Comparison of ENCODE assay signal across 8 cellular contexts in the genomic region with DNA sequence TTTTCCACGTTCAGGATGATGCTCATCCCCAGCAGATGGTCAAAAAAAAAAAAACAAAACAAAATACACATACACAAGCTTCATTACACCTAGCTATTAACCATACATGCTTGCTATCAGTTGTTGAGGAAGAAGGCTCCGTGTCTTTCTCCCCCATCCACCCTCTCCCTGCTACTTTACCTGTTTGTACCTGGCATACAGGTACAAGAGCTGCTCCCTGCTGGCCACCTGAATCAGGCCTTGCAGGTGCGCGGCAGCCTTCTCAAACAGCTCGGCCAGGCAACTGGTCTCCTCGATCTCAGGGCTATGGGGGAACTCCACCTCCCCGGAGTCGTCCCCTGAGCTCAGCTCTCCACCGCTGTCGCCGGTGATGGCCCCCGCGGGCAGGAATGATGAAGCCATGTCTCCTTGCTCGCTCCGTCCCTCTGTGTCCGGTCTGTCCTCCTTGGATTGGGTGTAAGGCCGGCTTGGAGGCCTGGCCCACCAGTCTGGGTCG. TPM values are rescaled to one million over a fixed set of nuclear protein-coding genes. Genes with fewer than 3 reads are reported as not detected.
A peak's percentile ranks its signal among the peaks of the same experiment; 100 is the strongest.
DNase-seq lines count a peak whose midpoint lies in the region; ATAC-seq, FAIRE-seq and TF ChIP-seq lines count a peak whose summit lies in the region.

No MANE protein-coding gene starts in this region.

- TF ChIP-seq CTCF in D721Med (IDR thresholded peaks at IDR 0.05; ENCODE audit: insufficient read depth, missing control alignments) (no peak), OCI-LY3 (IDR thresholded peaks at IDR 0.05; ENCODE audit: low read depth, low read length) (no peak), endodermal cell (conservative IDR thresholded peaks at IDR 0.05) (peak; percentile 53), osteoblast (IDR thresholded peaks at IDR 0.05; ENCODE audit: extremely low read depth, low read depth, low read length) (no peak)

- ATAC-seq in GM19351 (IDR thresholded peaks at IDR 0.05; ENCODE audit: unreplicated experiment) (peak; percentile 34), HG03442 (IDR thresholded peaks at IDR 0.05; ENCODE audit: unreplicated experiment) (peak; percentile 24), HG02763 (IDR thresholded peaks at IDR 0.05; ENCODE audit: unreplicated experiment) (no peak)

- H3K9ac ChIP-seq in OCI-LY3 (ENCODE audit: low read length): peak overlapping the region; percentile 85
- H3K9ac ChIP-seq in endodermal cell (ENCODE audit: extremely low read depth, low read length, poor library complexity, severe bottlenecking): peak overlapping the region; percentile 83

- H3K27me3 ChIP-seq in OCI-LY3 (ENCODE audit: low read depth, low read length) (no peaks in the 10 kb centered on the region), endodermal cell (ENCODE audit: control insufficient read depth, insufficient read depth, low read length, poor library complexity, severe bottlenecking) (peaks cover 4% of the 10 kb centered on the region), osteoblast (ENCODE audit: insufficient read depth, low read length) (no peaks in the 10 kb centered on the region)

- peaks cover 52% of the 10 kb centered on the region for H3K79me2 ChIP-seq in OCI-LY3 (ENCODE audit: low read length)
- H3K79me2 ChIP-seq in osteoblast (ENCODE audit: insufficient read depth, low read length): peaks cover 54% of the 10 kb centered on the region

- H3K27ac ChIP-seq in OCI-LY3 (ENCODE audit: low read length) (peak overlapping the region; percentile 76), endodermal cell (ENCODE audit: low read depth, low read length) (peak overlapping the region; percentile 89), osteoblast (ENCODE audit: low read depth, low read length) (peak overlapping the region; percentile 92)

- peaks cover 10% of the 10 kb centered on the region for H3K27me3 Mint-ChIP-seq in endodermal cell (ENCODE audit: insufficient read depth)

- H3K9me3 ChIP-seq in OCI-LY3 (ENCODE audit: insufficient read depth, low read length): no peaks in the 10 kb centered on the region
- no peaks in the 10 kb centered on the region for H3K9me3 ChIP-seq in endodermal cell (ENCODE audit: control insufficient read depth, low read length)
- H3K9me3 ChIP-seq in osteoblast (ENCODE audit: low read depth, low read length): no peaks in the 10 kb centered on the region

- H3K4me3 ChIP-seq in OCI-LY3 (ENCODE audit: low read length) (peak overlapping the region; percentile 93), endodermal cell (ENCODE audit: low read length) (peak overlapping the region; percentile 96), osteoblast (ENCODE audit: insufficient read depth, low read length) (peak overlapping the region; percentile 97)

- DNase-seq in D721Med (ENCODE audit: insufficient read length, low spot score): peak; percentile 50
- DNase-seq in endodermal cell: peak; percentile 95
- no peak for DNase-seq in osteoblast (ENCODE audit: insufficient read length, low spot score, missing footprints)
- no peak for DNase-seq in midbrain (lab: John Stamatoyannopoulos, UW)

- H3K4me1 Mint-ChIP-seq in endodermal cell: peaks cover 12% of the 10 kb centered on the region

- 2 to 6% methylated on average over 3 to 18 of the region's 18 CpGs for WGBS in endodermal cell (ENCODE audit: insufficient coverage in 1 of 2, insufficient read length in 1 of 2), 2 experiments

- H3K36me3 ChIP-seq in OCI-LY3 (replicated peaks; ENCODE audit: low read depth, low read length) (peaks cover 17% of the 10 kb centered on the region), endodermal cell (ENCODE audit: control insufficient read depth, insufficient read depth, low read length) (peaks cover 23% of the 10 kb centered on the region), osteoblast (ENCODE audit: insufficient read depth, low read length) (peaks cover 5% of the 10 kb centered on the region)

- peak overlapping the region; percentile 94 for H3K27ac Mint-ChIP-seq in endodermal cell

- H2AFZ ChIP-seq in OCI-LY3 (ENCODE audit: low read depth, low read length) (peak overlapping the region; percentile 90), osteoblast (ENCODE audit: low read length) (peak overlapping the region; percentile 97)

- H4K20me1 ChIP-seq in OCI-LY3 (ENCODE audit: insufficient read depth, low read length) (no peaks in the 10 kb centered on the region), osteoblast (ENCODE audit: insufficient read depth, low read length) (no peaks in the 10 kb centered on the region)

- peak overlapping the region; percentile 87 for H3K4me2 ChIP-seq in OCI-LY3 (ENCODE audit: low read length)
- H3K4me2 ChIP-seq in osteoblast (ENCODE audit: insufficient read depth, low read length): peak overlapping the region; percentile 96

- peaks cover 15% of the 10 kb centered on the region for H3K36me3 Mint-ChIP-seq in endodermal cell (ENCODE audit: low read depth)

- H3K4me3 Mint-ChIP-seq in endodermal cell: peak overlapping the region; percentile 92

- H3K9me3 Mint-ChIP-seq in endodermal cell: no peaks in the 10 kb centered on the region

- H3K4me1 ChIP-seq in OCI-LY3 (ENCODE audit: low read length): peaks cover 14% of the 10 kb centered on the region
- H3K4me1 ChIP-seq in endodermal cell (ENCODE audit: control insufficient read depth, insufficient read depth, low read length): no peaks in the 10 kb centered on the region
- H3K4me1 ChIP-seq in osteoblast (ENCODE audit: insufficient read depth, low read length): peaks cover 28% of the 10 kb centered on the region

- no peak for FAIRE-seq in D721Med (lab: Jason Lieb, UNC)

RNA-seq across cellular contexts. Expression of a gene that starts 0.5 kb away (rescaled TPM):
- total RNA-seq in endodermal cell (10 to 100 TPM; 43.2 to 54.5 TPM), osteoblast (55.1 and 55.7 TPM in 2 replicates)
- polyA plus RNA-seq in endodermal cell (2013, experiment 1 of 2): 48.7 TPM
- 54.8 TPM for polyA plus RNA-seq in endodermal cell (2013, experiment 2 of 2)

RNA-seq across cellular contexts. Expression of a gene that starts 56.9 kb away (rescaled TPM):
- total RNA-seq in endodermal cell (not detected), osteoblast (not detected in 2 replicates)
- not detected for polyA plus RNA-seq in endodermal cell (2013, experiment 1 of 2)
- not detected for polyA plus RNA-seq in endodermal cell (2013, experiment 2 of 2)

Comparison
In these comparisons a context has a peak if more than half of its experiments do, and no peak if none do; other contexts are left out.
1. DNase-seq: peak in D721Med (single experiment) and endodermal cell (single experiment); none in osteoblast (single experiment) and midbrain (single experiment).
2. Peak in every context shown above with its lines, with median percentiles within 50 percentile points of each other: H3K27ac ChIP-seq and H3K4me3 ChIP-seq.